Comparison of ENCODE assay signal across 8 cellular contexts in the genomic region with DNA sequence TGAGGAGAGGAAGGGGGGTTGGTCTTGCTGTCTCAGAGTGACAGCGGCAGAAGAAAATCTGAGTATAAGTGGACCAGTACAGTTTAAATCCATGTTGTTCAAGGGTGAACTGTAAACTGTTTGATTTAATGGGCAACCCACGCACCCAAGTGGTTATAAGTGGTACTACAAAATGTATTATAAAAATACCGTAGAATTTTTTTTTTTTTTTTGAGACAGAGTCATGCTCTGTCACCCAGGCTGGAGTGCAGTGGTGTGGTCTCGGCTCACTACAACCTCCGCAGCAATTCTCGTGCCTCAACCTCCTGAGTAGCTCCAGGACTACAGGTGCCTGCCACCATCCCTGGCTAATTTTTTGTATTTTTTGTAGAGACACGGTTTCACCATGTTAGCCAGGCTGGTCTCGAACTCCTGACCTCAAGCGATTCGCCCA. TPM values are rescaled to one million over a fixed set of nuclear protein-coding genes. Genes with fewer than 3 reads are reported as not detected.
DNase-seq lines count a peak whose midpoint lies in the region; ATAC-seq and TF ChIP-seq lines count a peak whose summit lies in the region.

No MANE protein-coding gene starts in this region.

- in situ Hi-C loops in G401 (cut with HindIII; ENCODE audit: low sequenced_read_pairs) (no loop called here), astrocyte of the spinal cord (cut with HindIII; ENCODE audit: low sequenced_read_pairs) (no loop called here)

- TF ChIP-seq CTCF in astrocyte of the spinal cord (IDR thresholded peaks at IDR 0.05; ENCODE audit: low read depth, low read length): peak; percentile 46

- peak; percentile 10 for ATAC-seq in stimulated activated naive CD8-positive, alpha-beta T cell treated with anti-CD3 and anti-CD28 coated beads, Interleukin-15, Interleukin-2, amounts not matched to agents 100 U/mL and 50 U/mL, for 24 hours
- no peak for ATAC-seq in GM21576 (IDR thresholded peaks at IDR 0.05; ENCODE audit: unreplicated experiment)

- no peak overlapping the region for H3K4me3 ChIP-seq in astrocyte of the spinal cord (ENCODE audit: low read depth, low read length)

- DNase-seq in G401 (ENCODE audit: low spot score) (peak; percentile 61), M059J (ENCODE audit: low read depth) (peak; percentile 70), SHP77 (lab: John Stamatoyannopoulos, UW) (peak; percentile 28 to 37), astrocyte of the spinal cord (ENCODE audit: low read depth, low spot score) (peak; percentile 74), left kidney (ENCODE audit: low read depth, low spot score) (peak; percentile 76), ecto neural progenitor cell (ENCODE audit: low spot score) (no peak)
- DNase-seq in stimulated activated naive CD8-positive, alpha-beta T cell treated with anti-CD3 and anti-CD28 coated beads, Interleukin-15, Interleukin-2, amounts not matched to agents 100 U/mL and 50 U/mL, for 24 hours: peak; percentile 28

RNA-seq across cellular contexts. Expression of gene CHCHD5, which starts 2.1 kb away (rescaled TPM):
- 10.8 and 19.2 TPM in 2 replicates for total RNA-seq in G401 (2014; rRNA removed; shearing (Covaris generic))
- 11.5 and 16.9 TPM in 2 replicates for total RNA-seq in M059J (2014; rRNA removed; shearing (Covaris generic))

RNA-seq across cellular contexts. Expression of gene POLR1B, which starts 40.1 kb away (rescaled TPM):
- 26.3 and 44.3 TPM in 2 replicates for total RNA-seq in G401 (2014; rRNA removed; shearing (Covaris generic))
- 11.9 and 13.5 TPM in 2 replicates for total RNA-seq in M059J (2014; rRNA removed; shearing (Covaris generic))
